Comparison of ENCODE assay signal across 8 cellular contexts in the genomic region with DNA sequence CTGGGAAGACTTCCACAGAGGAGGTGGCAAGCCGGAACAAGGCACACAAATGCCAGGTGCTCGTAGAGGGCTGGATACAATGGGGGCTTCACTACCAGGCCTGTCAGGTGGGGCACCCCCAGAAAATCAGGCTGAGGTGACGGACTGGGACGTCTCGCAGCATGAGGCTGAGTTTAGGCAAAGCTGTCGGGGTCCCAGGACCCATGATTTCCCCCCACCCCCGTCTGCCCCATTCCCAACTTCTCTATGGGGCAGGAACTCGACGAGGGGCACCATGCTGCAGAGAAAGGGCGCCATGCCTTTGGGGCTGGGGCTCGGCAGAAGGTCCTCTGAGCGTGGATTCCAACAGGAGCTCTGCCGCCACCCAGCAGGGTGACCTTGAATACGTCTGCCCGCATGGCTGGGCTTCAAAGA.
DNase-seq lines count a peak whose midpoint lies in the region; ATAC-seq and TF ChIP-seq lines count a peak whose summit lies in the region.

No MANE protein-coding gene starts in this region.

- H3K4me3 ChIP-seq in SK-N-MC (peak overlapping the region; percentile 76), fibroblast of pulmonary artery (replicated peaks; ENCODE audit: low read depth, low read length) (peak overlapping the region; percentile 45), skeletal muscle cell (ENCODE audit: low read depth, low read length) (peak overlapping the region; percentile 44)

- peak overlapping the region; percentile 61 for H3K9ac ChIP-seq in SK-N-MC (ENCODE audit: insufficient read length)

- H3K36me3 ChIP-seq in SK-N-MC (ENCODE audit: insufficient read depth, low read length) = no peaks in the 10 kb centered on the region

- H3K27ac ChIP-seq in SK-N-MC = peak overlapping the region; percentile 83

- ATAC-seq in GM19452 (IDR thresholded peaks at IDR 0.05; ENCODE audit: unreplicated experiment) (peak; percentile 27), GM19023 (IDR thresholded peaks at IDR 0.05; ENCODE audit: unreplicated experiment) (no peak), HG03571 (IDR thresholded peaks at IDR 0.05; ENCODE audit: unreplicated experiment) (no peak)

- TF ChIP-seq CTCF in fibroblast of pulmonary artery (IDR thresholded peaks at IDR 0.05; ENCODE audit: low read length, missing control alignments) = no peak

- DNase-seq in SK-N-MC (ENCODE audit: low read depth, low spot score) (no peak), fibroblast of pulmonary artery (ENCODE audit: low read depth) (no peak), skeletal muscle cell (ENCODE audit: low read depth) (no peak), 8988T (no peak), DMS 273 treated with DMSO at 0.1 percent for 48 hours (lab: John Stamatoyannopoulos, UW) (no peak)

- 0 out of 2 replicates have a peak, but pooled peaks cover 6% of the 10 kb centered on the region for H3K9me3 ChIP-seq in SK-N-MC (ENCODE audit: low read depth, low read length)
